Comparison of ENCODE assay signal across 25 cellular contexts in genomic region chr9:78575791-78576190, GRCh38.
"Had no signal": no experiment of that assay in that cellular context is flagged by ENCODE, and none has a peak within 500 bp of the region (broad histone marks: within the 10 kb centered on the region; RNA-seq: fewer than 3 reads in every experiment).

No MANE protein-coding gene starts in this region.

- DNase-seq: colonic mucosa; dermis blood vessel endothelial cell; effector CD4-positive, alpha-beta T cell; foreskin melanocyte; head of caudate nucleus; hippocampal formation; left colon; left ventricle myocardium superior; mesenchymal stem cell; mucosa of descending colon; naive thymus-derived CD8-positive, alpha-beta T cell; occipital lobe; psoas muscle; spleen; stimulated activated CD4-positive, alpha-beta T cell treated with anti-CD3 and anti-CD28 coated beads, Interleukin-15, amount 100 ng/mL, for 24 hours; stimulated activated CD4-positive, alpha-beta T cell treated with anti-CD3 and anti-CD28 coated beads, Interleukin-2, amount 100 ng/mL, for 24 hours; stimulated activated CD4-positive, alpha-beta T cell treated with anti-CD3 and anti-CD28 coated beads, Interleukin-4, amount 100 ng/mL, for 4 hours; stimulated activated naive B cell treated with anti-CD40 and anti-IgM and Interleukin-4, amounts not matched to agents 10 μg/mL and 1 μg/mL and 100 μg/mL, for 72 hours; stomach; substantia nigra; transverse colon had no signal

- H2AFZ ChIP-seq: parathyroid adenoma had no signal

- H3K9ac ChIP-seq: parathyroid adenoma had no signal

- H3K9me3 Mint-ChIP-seq: neural crest cell; stimulated activated naive B cell treated with anti-CD40 and anti-IgM and Interleukin-4, amounts not matched to agents 10 μg/mL and 1 μg/mL and 100 μg/mL, for 72 hours had no signal

- H3K4me1 ChIP-seq: colonic mucosa, parathyroid adenoma, spleen, stomach, transverse colon had no signal

- H3K36me3 ChIP-seq: colonic mucosa, spleen, stomach, thoracic aorta, transverse colon had no signal

- H3K4me3 ChIP-seq: colonic mucosa, lung, mucosa of descending colon, psoas muscle, spleen, stomach, thoracic aorta, transverse colon had no signal

- H3K9me3 ChIP-seq: colonic mucosa, mucosa of descending colon, psoas muscle, spleen, stomach, thoracic aorta, transverse colon had no signal

- H3K4me3 Mint-ChIP-seq: naive thymus-derived CD8-positive, alpha-beta T cell; neural crest cell; stimulated activated naive B cell treated with anti-CD40 and anti-IgM and Interleukin-4, amounts not matched to agents 10 μg/mL and 1 μg/mL and 100 μg/mL, for 72 hours had no signal

- H3K36me3 Mint-ChIP-seq: naive thymus-derived CD8-positive, alpha-beta T cell; stimulated activated naive B cell treated with anti-CD40 and anti-IgM and Interleukin-4, amounts not matched to agents 10 μg/mL and 1 μg/mL and 100 μg/mL, for 72 hours had no signal

- H3K4me1 Mint-ChIP-seq: naive thymus-derived CD8-positive, alpha-beta T cell; stimulated activated naive B cell treated with anti-CD40 and anti-IgM and Interleukin-4, amounts not matched to agents 10 μg/mL and 1 μg/mL and 100 μg/mL, for 72 hours had no signal

- H3K79me2 ChIP-seq: parathyroid adenoma had no signal

- H3K27ac ChIP-seq: colonic mucosa, parathyroid adenoma, psoas muscle, spleen, stomach, thoracic aorta, transverse colon had no signal

- H3K27me3 ChIP-seq: colonic mucosa, spleen, stomach, transverse colon had no signal

- H3K27ac Mint-ChIP-seq: naive thymus-derived CD8-positive, alpha-beta T cell; stimulated activated naive B cell treated with anti-CD40 and anti-IgM and Interleukin-4, amounts not matched to agents 10 μg/mL and 1 μg/mL and 100 μg/mL, for 72 hours had no signal
